21 cellular contexts compared by ENCODE assay signal in genomic region chr3:137148406-137148805, GRCh38.
DNase-seq lines count a peak whose midpoint lies in the region; ATAC-seq and TF ChIP-seq lines count a peak whose summit lies in the region.
"Had no signal": no experiment of that assay in that cellular context is flagged by ENCODE, and none has a peak within 500 bp of the region (broad histone marks: within the 10 kb centered on the region; RNA-seq: fewer than 3 reads in every experiment).

No MANE protein-coding gene starts in this region.

- H3K27ac ChIP-seq in GM23338 (ENCODE audit: low read depth) (no peak overlapping the region), neural progenitor cell (no peak overlapping the region), mammary epithelial cell (ENCODE audit: insufficient read depth, low read depth, low read length) (no peak overlapping the region)
- H3K27ac ChIP-seq: BLaER1 had no signal

- TF ChIP-seq CTCF in GM23338 (conservative IDR thresholded peaks at IDR 0.05; ENCODE audit: low read depth in 2 of 2) = no peak
- TF ChIP-seq CTCF in WTC11 (IDR thresholded peaks at IDR 0.05) = no peak
- TF ChIP-seq CTCF in neural progenitor cell (IDR thresholded peaks at IDR 0.05) = no peak
- no peak for TF ChIP-seq CTCF in mammary epithelial cell (conservative IDR thresholded peaks at IDR 0.05 in 1 of 2, IDR thresholded peaks at IDR 0.05 in 1 of 2; ENCODE audit: extremely low read depth in 1 of 2, insufficient read depth in 1 of 2, low read depth in 1 of 2, low read length in 2 of 2)

- ATAC-seq in GM23338 (peak; percentile 55), WTC11 (peak; percentile 57)

- H4K20me1 ChIP-seq in GM23338 (replicated peaks; ENCODE audit: insufficient read depth) = no peaks in the 10 kb centered on the region
- no peaks in the 10 kb centered on the region for H4K20me1 ChIP-seq in neural progenitor cell (ENCODE audit: low read depth)
- no peaks in the 10 kb centered on the region for H4K20me1 ChIP-seq in mammary epithelial cell (ENCODE audit: insufficient read depth, low read length)
- H4K20me1 ChIP-seq: BLaER1 had no signal

- no peaks in the 10 kb centered on the region for H3K27me3 Mint-ChIP-seq in GM23338 (ENCODE audit: insufficient read depth, low read depth, poor library complexity)
- no peaks in the 10 kb centered on the region for H3K27me3 Mint-ChIP-seq in WTC11 (ENCODE audit: low read depth)
- H3K27me3 Mint-ChIP-seq in neural progenitor cell (ENCODE audit: insufficient read depth, low read depth) = peaks cover 2% of the 10 kb centered on the region
- H3K27me3 Mint-ChIP-seq in T-helper 2 cell treated with Interferon-gamma antibody and Interleukin-4, amounts not matched to agents 5 μg/mL and 100 μg/mL, for 36 hours (ENCODE audit: low read depth) = no peaks in the 10 kb centered on the region
- H3K27me3 Mint-ChIP-seq: CD4-positive, CD25-positive, alpha-beta regulatory T cell had no signal

- POLR2A ChIA-PET in WTC11 (lab: Charles Lee) = no interaction called here

- no peak overlapping the region for H3K4me2 ChIP-seq in GM23338
- H3K4me2 ChIP-seq in neural progenitor cell = no peak overlapping the region
- H3K4me2 ChIP-seq in mammary epithelial cell (ENCODE audit: insufficient read depth, low read depth, low read length) = no peak overlapping the region
- H3K4me2 ChIP-seq: BLaER1 had no signal

- H3K9ac ChIP-seq in neural progenitor cell (no peak overlapping the region), mammary epithelial cell (ENCODE audit: insufficient read depth, low read length) (no peak overlapping the region)
- H3K9ac ChIP-seq: BLaER1 had no signal

- H3K4me1 Mint-ChIP-seq in GM23338 (peaks cover 21% of the 10 kb centered on the region), WTC11 (peaks cover 28% of the 10 kb centered on the region), neural progenitor cell (peaks cover 4% of the 10 kb centered on the region)
- H3K4me1 Mint-ChIP-seq in T-helper 2 cell treated with Interferon-gamma antibody and Interleukin-4, amounts not matched to agents 5 μg/mL and 100 μg/mL, for 36 hours (ENCODE audit: low read depth) = no peaks in the 10 kb centered on the region
- H3K4me1 Mint-ChIP-seq: CD14-positive monocyte; CD4-positive, alpha-beta memory T cell; CD4-positive, CD25-positive, alpha-beta regulatory T cell; CD8-positive, alpha-beta memory T cell had no signal

- WGBS in mammary epithelial cell (ENCODE audit: low coverage, missing lambda C conversion rate) = 52% methylated on average over 3 of the region's 3 CpGs

- H3K79me2 ChIP-seq in GM23338 (replicated peaks; ENCODE audit: insufficient read depth) (no peaks in the 10 kb centered on the region), neural progenitor cell (ENCODE audit: low read depth) (no peaks in the 10 kb centered on the region), mammary epithelial cell (ENCODE audit: insufficient read depth, low read length) (no peaks in the 10 kb centered on the region)

- no TSS peak for BruUV-seq in mammary epithelial cell (replicated peaks; lab: Mats Ljungman, UMichigan)

- H3K36me3 Mint-ChIP-seq in GM23338 (ENCODE audit: low read depth) (no peaks in the 10 kb centered on the region), WTC11 (no peaks in the 10 kb centered on the region), neural progenitor cell (no peaks in the 10 kb centered on the region)
- no peaks in the 10 kb centered on the region for H3K36me3 Mint-ChIP-seq in T-helper 2 cell treated with Interferon-gamma antibody and Interleukin-4, amounts not matched to agents 5 μg/mL and 100 μg/mL, for 36 hours (ENCODE audit: low read depth)
- H3K36me3 Mint-ChIP-seq: CD14-positive monocyte; CD4-positive, alpha-beta memory T cell; CD4-positive, CD25-positive, alpha-beta regulatory T cell; CD8-positive, alpha-beta memory T cell had no signal

- H3K9me3 Mint-ChIP-seq in GM23338 (no peaks in the 10 kb centered on the region), WTC11 (no peaks in the 10 kb centered on the region), neural progenitor cell (no peaks in the 10 kb centered on the region)
- H3K9me3 Mint-ChIP-seq in T-helper 2 cell treated with Interferon-gamma antibody and Interleukin-4, amounts not matched to agents 5 μg/mL and 100 μg/mL, for 36 hours = no peaks in the 10 kb centered on the region
- H3K9me3 Mint-ChIP-seq: CD14-positive monocyte; CD4-positive, alpha-beta memory T cell had no signal

- H3K9me3 ChIP-seq in neural progenitor cell (ENCODE audit: low read depth) (no peaks in the 10 kb centered on the region), mammary epithelial cell (replicated peaks; ENCODE audit: insufficient read depth, low read length) (no peaks in the 10 kb centered on the region)
- H3K9me3 ChIP-seq: BE2C, BLaER1 had no signal

- no peaks in the 10 kb centered on the region for H3K27me3 ChIP-seq in GM23338 (ENCODE audit: insufficient read depth)
- no peaks in the 10 kb centered on the region for H3K27me3 ChIP-seq in neural progenitor cell
- H3K27me3 ChIP-seq in mammary epithelial cell (ENCODE audit: insufficient read depth, low read length) = no peaks in the 10 kb centered on the region
- H3K27me3 ChIP-seq: BE2C, BLaER1 had no signal

- H3K4me1 ChIP-seq in GM23338 (ENCODE audit: insufficient read depth) (no peaks in the 10 kb centered on the region; the same call in 1 of the 2 replicates), neural progenitor cell (no peaks in the 10 kb centered on the region), mammary epithelial cell (ENCODE audit: insufficient read depth, low read length) (no peaks in the 10 kb centered on the region)
- H3K4me1 ChIP-seq: BE2C, BLaER1 had no signal

- no peak overlapping the region for H3K4me3 ChIP-seq in GM23338
- no peak overlapping the region for H3K4me3 ChIP-seq in neural progenitor cell
- no peak overlapping the region for H3K4me3 ChIP-seq in mammary epithelial cell (replicated peaks in 1 of 3; ENCODE audit: insufficient read depth in 1 of 3, low read depth in 2 of 3, low read length in 3 of 3)
- H3K4me3 ChIP-seq: BLaER1 had no signal

- intact Hi-C loops in mammary epithelial cell (cut with micrococcal nuclease) = no loop called here

- no peak for DNase-seq in GM23338 (ENCODE audit: low spot score)
- no peak for DNase-seq in WTC11 (ENCODE audit: low spot score)
- no peak for DNase-seq in neural progenitor cell (ENCODE audit: low spot score)
- DNase-seq in T-helper 2 cell treated with Interferon-gamma antibody and Interleukin-4, amounts not matched to agents 5 μg/mL and 100 μg/mL, for 36 hours (ENCODE audit: low spot score) = no peak
- DNase-seq in mammary epithelial cell = no peak
- DNase-seq: 8988T; ACHN; BE2C; C1 segment of cervical spinal cord; CD4-positive, alpha-beta memory T cell; CD4-positive, CD25-positive, alpha-beta regulatory T cell; CD8-positive, alpha-beta memory T cell; COR-L47; DMS153; DMS53; DMS79; DND-41; EL; GDM1 had no signal

- H2AFZ ChIP-seq in GM23338 (peak overlapping the region; percentile 81), neural progenitor cell (replicated peaks) (peak overlapping the region; percentile 12), mammary epithelial cell (ENCODE audit: low read depth, low read length) (no peak overlapping the region)

- H3F3A ChIP-seq in GM23338 (replicated peaks; ENCODE audit: low read depth) (no peaks in the 10 kb centered on the region), neural progenitor cell (ENCODE audit: low read depth) (no peaks in the 10 kb centered on the region)

- in situ Hi-C loops in mammary epithelial cell (cut with MboI; ENCODE audit: low sequenced_read_pairs in 2 of 2) = no loop called here

- H3K36me3 ChIP-seq in GM23338 (ENCODE audit: insufficient read depth) = no peaks in the 10 kb centered on the region
- no peaks in the 10 kb centered on the region for H3K36me3 ChIP-seq in neural progenitor cell
- H3K36me3 ChIP-seq in mammary epithelial cell (ENCODE audit: insufficient read depth, low read length) = no peaks in the 10 kb centered on the region
- H3K36me3 ChIP-seq: BE2C, BLaER1 had no signal

- CTCF ChIA-PET in WTC11 (lab: Charles Lee) (interaction anchor here (1.0 kb wide), 1 partner anchor 26 kb away, joined by 4 read pairs; no protein-coding TSS in a partner anchor), mammary epithelial cell (lab: Charles Lee; ENCODE audit: low non-redundant PET) (no interaction called here)

- dilution Hi-C loops in mammary epithelial cell (cut with HindIII; ENCODE audit: low sequenced_read_pairs) = no loop called here

- no peak overlapping the region for H3K27ac Mint-ChIP-seq in GM23338
- no peak overlapping the region for H3K27ac Mint-ChIP-seq in WTC11
- H3K27ac Mint-ChIP-seq in neural progenitor cell = no peak overlapping the region
- H3K27ac Mint-ChIP-seq in T-helper 2 cell treated with Interferon-gamma antibody and Interleukin-4, amounts not matched to agents 5 μg/mL and 100 μg/mL, for 36 hours = no peak overlapping the region
- H3K27ac Mint-ChIP-seq: CD14-positive monocyte; CD4-positive, alpha-beta memory T cell; CD4-positive, CD25-positive, alpha-beta regulatory T cell; CD8-positive, alpha-beta memory T cell had no signal

- H3K4me3 Mint-ChIP-seq in GM23338 = no peak overlapping the region
- no peak overlapping the region for H3K4me3 Mint-ChIP-seq in WTC11
- no peak overlapping the region for H3K4me3 Mint-ChIP-seq in neural progenitor cell
- H3K4me3 Mint-ChIP-seq in T-helper 2 cell treated with Interferon-gamma antibody and Interleukin-4, amounts not matched to agents 5 μg/mL and 100 μg/mL, for 36 hours = no peak overlapping the region
- H3K4me3 Mint-ChIP-seq: CD14-positive monocyte; CD4-positive, alpha-beta memory T cell; CD4-positive, CD25-positive, alpha-beta regulatory T cell; CD8-positive, alpha-beta memory T cell had no signal

- H3K9me2 ChIP-seq in GM23338 (ENCODE audit: insufficient read depth) = no peaks in the 10 kb centered on the region

TF ChIP-seq in WTC11, 78 proteins besides CTCF, POLR2A, EP300 and RAD21 (continues in another document):
- TF ChIP-seq MYBL2 (CRISPR knock-in tag; IDR thresholded peaks at IDR 0.05) (no peak), FOXP4 (CRISPR knock-in tag; IDR thresholded peaks at IDR 0.05) (no peak), GRHL2 (CRISPR knock-in tag; IDR thresholded peaks at IDR 0.05; ENCODE audit: insufficient replicate concordance, severe bottlenecking) (no peak), HMGA2 (CRISPR knock-in tag; IDR thresholded peaks at IDR 0.05) (no peak), TP53 (CRISPR knock-in tag; IDR thresholded peaks at IDR 0.05) (no peak)
